ENCODE assay signal across 18 cellular contexts in the genomic region with DNA sequence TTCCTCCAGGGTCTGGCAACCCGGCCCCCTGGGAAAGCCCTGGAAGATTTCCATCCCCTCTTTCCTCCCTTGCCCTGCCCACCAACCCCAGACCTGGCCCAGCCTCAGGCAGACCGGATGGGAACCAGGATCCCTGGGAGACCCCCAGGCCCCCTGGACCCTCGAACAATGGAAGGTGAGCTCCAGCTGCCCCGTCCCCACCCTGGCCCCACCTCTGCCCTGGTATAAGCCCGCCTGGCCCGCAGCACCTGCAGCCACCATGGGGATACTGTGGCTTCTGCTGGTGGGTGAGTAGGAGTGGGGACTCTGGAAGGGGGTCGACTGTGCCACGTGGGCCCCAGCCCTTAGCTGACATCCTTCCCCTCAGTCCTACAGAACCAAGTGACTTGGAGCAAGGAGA. TPM values are rescaled to one million over a fixed set of nuclear protein-coding genes. Genes with fewer than 3 reads are reported as not detected.
DNase-seq lines count a peak whose midpoint lies in the region; ATAC-seq and TF ChIP-seq lines count a peak whose summit lies in the region.
"Had no signal": no experiment of that assay in that cellular context is flagged by ENCODE, and none has a peak within 500 bp of the region (broad histone marks: within the 10 kb centered on the region; RNA-seq: fewer than 3 reads in every experiment).

No MANE protein-coding gene starts in this region.

- H3K36me3 Mint-ChIP-seq in natural killer cell treated with Interleukin-12 subunit alpha and Interleukin-12 subunit beta and Interleukin-15 and Interleukin-18, amount 100 ng/mL, for 72 hours: no peaks in the 10 kb centered on the region
- H3K36me3 Mint-ChIP-seq in natural killer cell: no peaks in the 10 kb centered on the region
- no peaks in the 10 kb centered on the region for H3K36me3 Mint-ChIP-seq in stimulated activated effector memory CD8-positive, alpha-beta T cell treated with anti-CD3 and anti-CD28 coated beads, Interleukin-12 subunit alpha, Interleukin-12 subunit beta, amount 100 ng/mL, for 72 hours
- no peaks in the 10 kb centered on the region for H3K36me3 Mint-ChIP-seq in activated CD4-positive, alpha-beta memory T cell treated with anti-CD3 and anti-CD28 coated beads, Interleukin-2, amount 10 ng/mL, durations not matched to agents 7 days and 5 days (ENCODE audit: low read depth)
- no peaks in the 10 kb centered on the region for H3K36me3 Mint-ChIP-seq in activated T-cell treated with anti-CD3 and anti-CD28 coated beads, Interleukin-2, amount 50 U/mL, for 72 hours (ENCODE audit: insufficient read depth in 2 of 2)

- CTCF ChIA-PET in activated CD4-positive, alpha-beta memory T cell treated with anti-CD3 and anti-CD28 coated beads, Interleukin-2, amount 10 ng/mL, durations not matched to agents 7 days and 5 days (lab: Charles Lee): no interaction called here

- peak; percentile 7 to 20 for ATAC-seq in natural killer cell treated with Interleukin-12 subunit alpha and Interleukin-12 subunit beta and Interleukin-15 and Interleukin-18, amount 100 ng/mL, for 72 hours
- no peak for ATAC-seq in natural killer cell
- no peak for ATAC-seq in lower lobe of right lung
- peak; percentile 8 for ATAC-seq in stimulated activated effector memory CD8-positive, alpha-beta T cell treated with anti-CD3 and anti-CD28 coated beads, Interleukin-12 subunit alpha, Interleukin-12 subunit beta, amount 100 ng/mL, for 72 hours
- no peak for ATAC-seq in HG03139 (IDR thresholded peaks at IDR 0.05; ENCODE audit: unreplicated experiment)
- ATAC-seq in activated T-cell treated with anti-CD3 and anti-CD28 coated beads, Interleukin-2, amount 50 U/mL, for 72 hours (replicated peaks in 1 of 2): no peak
- ATAC-seq: HCT116 had no signal

- H3K27ac ChIP-seq in lower lobe of right lung: no peak overlapping the region
- H3K27ac ChIP-seq: 22Rv1, A549, C4-2B had no signal

- peaks cover 7 to 9% of the 10 kb centered on the region in 2 donors for H3K27me3 Mint-ChIP-seq in natural killer cell treated with Interleukin-12 subunit alpha and Interleukin-12 subunit beta and Interleukin-15 and Interleukin-18, amount 100 ng/mL, for 72 hours
- peaks cover 0 to 13% of the 10 kb centered on the region in 2 donors for H3K27me3 Mint-ChIP-seq in natural killer cell (ENCODE audit: low read depth in 2 of 2)
- peaks cover 6% of the 10 kb centered on the region for H3K27me3 Mint-ChIP-seq in activated CD4-positive, alpha-beta memory T cell treated with anti-CD3 and anti-CD28 coated beads, Interleukin-2, amount 10 ng/mL, durations not matched to agents 7 days and 5 days
- peaks cover 11% of the 10 kb centered on the region for H3K27me3 Mint-ChIP-seq in activated T-cell treated with anti-CD3 and anti-CD28 coated beads, Interleukin-2, amount 50 U/mL, for 72 hours (ENCODE audit: low read depth)

- H3K27ac Mint-ChIP-seq in natural killer cell treated with Interleukin-12 subunit alpha and Interleukin-12 subunit beta and Interleukin-15 and Interleukin-18, amount 100 ng/mL, for 72 hours: no peak overlapping the region
- no peak overlapping the region for H3K27ac Mint-ChIP-seq in natural killer cell
- H3K27ac Mint-ChIP-seq in stimulated activated effector memory CD8-positive, alpha-beta T cell treated with anti-CD3 and anti-CD28 coated beads, Interleukin-12 subunit alpha, Interleukin-12 subunit beta, amount 100 ng/mL, for 72 hours: no peak overlapping the region
- no peak overlapping the region for H3K27ac Mint-ChIP-seq in activated CD4-positive, alpha-beta memory T cell treated with anti-CD3 and anti-CD28 coated beads, Interleukin-2, amount 10 ng/mL, durations not matched to agents 7 days and 5 days
- no peak overlapping the region for H3K27ac Mint-ChIP-seq in activated T-cell treated with anti-CD3 and anti-CD28 coated beads, Interleukin-2, amount 50 U/mL, for 72 hours
- H3K27ac Mint-ChIP-seq: CD4-positive, alpha-beta T cell; GM23338; HFFc6 had no signal

- no peak for TF ChIP-seq CTCF in natural killer cell (IDR thresholded peaks at IDR 0.05)
- TF ChIP-seq CTCF in lower lobe of right lung (IDR thresholded peaks at IDR 0.05): no peak

- no peak overlapping the region for H3K4me3 Mint-ChIP-seq in natural killer cell treated with Interleukin-12 subunit alpha and Interleukin-12 subunit beta and Interleukin-15 and Interleukin-18, amount 100 ng/mL, for 72 hours
- no peak overlapping the region for H3K4me3 Mint-ChIP-seq in natural killer cell
- H3K4me3 Mint-ChIP-seq in stimulated activated effector memory CD8-positive, alpha-beta T cell treated with anti-CD3 and anti-CD28 coated beads, Interleukin-12 subunit alpha, Interleukin-12 subunit beta, amount 100 ng/mL, for 72 hours: no peak overlapping the region
- H3K4me3 Mint-ChIP-seq in activated CD4-positive, alpha-beta memory T cell treated with anti-CD3 and anti-CD28 coated beads, Interleukin-2, amount 10 ng/mL, durations not matched to agents 7 days and 5 days: no peak overlapping the region
- no peak overlapping the region for H3K4me3 Mint-ChIP-seq in activated T-cell treated with anti-CD3 and anti-CD28 coated beads, Interleukin-2, amount 50 U/mL, for 72 hours
- H3K4me3 Mint-ChIP-seq: CD4-positive, alpha-beta T cell; GM23338; HFFc6 had no signal

- peaks cover 3% of the 10 kb centered on the region for H3K9me3 ChIP-seq in lower lobe of right lung

- POLR2A ChIA-PET in activated CD4-positive, alpha-beta memory T cell treated with anti-CD3 and anti-CD28 coated beads, Interleukin-2, amount 10 ng/mL, durations not matched to agents 7 days and 5 days (lab: Charles Lee): no interaction called here

- no peaks in the 10 kb centered on the region for H3K27me3 ChIP-seq in lower lobe of right lung (ENCODE audit: low read depth)

- no peak overlapping the region for H3K4me3 ChIP-seq in lower lobe of right lung
- H3K4me3 ChIP-seq: A549, GM23338, K562 had no signal

- no peaks in the 10 kb centered on the region for H3K9me3 Mint-ChIP-seq in natural killer cell treated with Interleukin-12 subunit alpha and Interleukin-12 subunit beta and Interleukin-15 and Interleukin-18, amount 100 ng/mL, for 72 hours
- H3K9me3 Mint-ChIP-seq in natural killer cell: no peaks in the 10 kb centered on the region
- no peaks in the 10 kb centered on the region for H3K9me3 Mint-ChIP-seq in stimulated activated effector memory CD8-positive, alpha-beta T cell treated with anti-CD3 and anti-CD28 coated beads, Interleukin-12 subunit alpha, Interleukin-12 subunit beta, amount 100 ng/mL, for 72 hours
- H3K9me3 Mint-ChIP-seq in activated CD4-positive, alpha-beta memory T cell treated with anti-CD3 and anti-CD28 coated beads, Interleukin-2, amount 10 ng/mL, durations not matched to agents 7 days and 5 days: no peaks in the 10 kb centered on the region
- no peaks in the 10 kb centered on the region for H3K9me3 Mint-ChIP-seq in activated T-cell treated with anti-CD3 and anti-CD28 coated beads, Interleukin-2, amount 50 U/mL, for 72 hours
- H3K9me3 Mint-ChIP-seq: CD4-positive, alpha-beta T cell had no signal

- H3K4me1 ChIP-seq in lower lobe of right lung: no peaks in the 10 kb centered on the region
- H3K4me1 ChIP-seq: A549, Caco-2 had no signal

- peaks cover 7 to 10% of the 10 kb centered on the region in 2 donors for H3K4me1 Mint-ChIP-seq in natural killer cell treated with Interleukin-12 subunit alpha and Interleukin-12 subunit beta and Interleukin-15 and Interleukin-18, amount 100 ng/mL, for 72 hours (ENCODE audit: low read depth in 2 of 2)
- H3K4me1 Mint-ChIP-seq in natural killer cell: peaks cover 0 to 22% of the 10 kb centered on the region in 2 donors
- no peaks in the 10 kb centered on the region for H3K4me1 Mint-ChIP-seq in stimulated activated effector memory CD8-positive, alpha-beta T cell treated with anti-CD3 and anti-CD28 coated beads, Interleukin-12 subunit alpha, Interleukin-12 subunit beta, amount 100 ng/mL, for 72 hours
- no peaks in the 10 kb centered on the region for H3K4me1 Mint-ChIP-seq in activated CD4-positive, alpha-beta memory T cell treated with anti-CD3 and anti-CD28 coated beads, Interleukin-2, amount 10 ng/mL, durations not matched to agents 7 days and 5 days
- no peaks in the 10 kb centered on the region for H3K4me1 Mint-ChIP-seq in activated T-cell treated with anti-CD3 and anti-CD28 coated beads, Interleukin-2, amount 50 U/mL, for 72 hours (ENCODE audit: low read depth)

- DNase-seq in natural killer cell treated with Interleukin-12 subunit alpha and Interleukin-12 subunit beta and Interleukin-15 and Interleukin-18, amount 100 ng/mL, for 72 hours (ENCODE audit: low spot score): no peak
- DNase-seq in natural killer cell (no peak), lower lobe of right lung (peak; percentile 39)
- DNase-seq in stimulated activated effector memory CD8-positive, alpha-beta T cell treated with anti-CD3 and anti-CD28 coated beads, Interleukin-12 subunit alpha, Interleukin-12 subunit beta, amount 100 ng/mL, for 72 hours (ENCODE audit: low spot score in 2 of 2): no peak
- DNase-seq in activated CD4-positive, alpha-beta memory T cell treated with anti-CD3 and anti-CD28 coated beads, Interleukin-2, amount 10 ng/mL, durations not matched to agents 7 days and 5 days: no peak
- DNase-seq in activated T-cell treated with anti-CD3 and anti-CD28 coated beads, Interleukin-2, amount 50 U/mL, for 72 hours: no peak
- DNase-seq: Caco-2; CD4-positive, alpha-beta T cell; H7; HFFc6; IMR-90 had no signal

- no peaks in the 10 kb centered on the region for H3K36me3 ChIP-seq in lower lobe of right lung

- intact Hi-C loops in natural killer cell (cut with micrococcal nuclease) (no loop called here), lower lobe of right lung (cut with DNase I) (no loop called here)

RNA-seq across cellular contexts. Expression of a gene that starts 32.4 kb away (rescaled TPM):
- under 1 TPM in 1 of 2 donors, not detected in 1; 0.31 TPM for total RNA-seq in natural killer cell treated with Interleukin-12 subunit alpha and Interleukin-12 subunit beta and Interleukin-15 and Interleukin-18, amount 100 ng/mL, for 72 hours
- not detected for total RNA-seq in natural killer cell
- total RNA-seq in lower lobe of right lung: 28.1 TPM
- total RNA-seq in activated CD4-positive, alpha-beta memory T cell treated with anti-CD3 and anti-CD28 coated beads, Interleukin-2, amount 10 ng/mL, durations not matched to agents 7 days and 5 days: not detected
- under 1 TPM; 0.19 to 0.30 TPM for total RNA-seq in activated T-cell treated with anti-CD3 and anti-CD28 coated beads, Interleukin-2, amount 50 U/mL, for 72 hours
- total RNA-seq: CD4-positive, alpha-beta T cell; HFFc6; IMR-90 had no signal

RNA-seq across cellular contexts. Expression of a gene that starts 41.7 kb away (rescaled TPM):
- not detected for total RNA-seq in natural killer cell treated with Interleukin-12 subunit alpha and Interleukin-12 subunit beta and Interleukin-15 and Interleukin-18, amount 100 ng/mL, for 72 hours
- total RNA-seq in natural killer cell (not detected), lower lobe of right lung (135 TPM)
- not detected for total RNA-seq in activated CD4-positive, alpha-beta memory T cell treated with anti-CD3 and anti-CD28 coated beads, Interleukin-2, amount 10 ng/mL, durations not matched to agents 7 days and 5 days
- not detected for total RNA-seq in activated T-cell treated with anti-CD3 and anti-CD28 coated beads, Interleukin-2, amount 50 U/mL, for 72 hours
- total RNA-seq: CD4-positive, alpha-beta T cell; GM23338; H7; HFFc6; IMR-90 had no signal

RNA-seq across cellular contexts. Expression of a gene that starts 43.7 kb away (rescaled TPM):
- under 1 TPM; 0.52 to 0.95 TPM for total RNA-seq in natural killer cell treated with Interleukin-12 subunit alpha and Interleukin-12 subunit beta and Interleukin-15 and Interleukin-18, amount 100 ng/mL, for 72 hours
- total RNA-seq in natural killer cell (1 to 10 TPM in 2 of 3 donors, under 1 TPM in 1; 0.94 to 1.5 (median 1.1) TPM), lower lobe of right lung (9.8 TPM)
- under 1 TPM; 0.43 to 0.50 TPM for total RNA-seq in activated CD4-positive, alpha-beta memory T cell treated with anti-CD3 and anti-CD28 coated beads, Interleukin-2, amount 10 ng/mL, durations not matched to agents 7 days and 5 days
- 1 to 10 TPM; 2.7 to 4.7 TPM for total RNA-seq in activated T-cell treated with anti-CD3 and anti-CD28 coated beads, Interleukin-2, amount 50 U/mL, for 72 hours

Comparison
In these comparisons a context has a peak if more than half of its experiments do, and no peak if none do; other contexts are left out.
1. ATAC-seq: peak in natural killer cell treated with Interleukin-12 subunit alpha and Interleukin-12 subunit beta and Interleukin-15 and Interleukin-18, amount 100 ng/mL, for 72 hours (2 of 2) and stimulated activated effector memory CD8-positive, alpha-beta T cell treated with anti-CD3 and anti-CD28 coated beads, Interleukin-12 subunit alpha, Interleukin-12 subunit beta, amount 100 ng/mL, for 72 hours (single experiment); none in natural killer cell (0 of 3), lower lobe of right lung (0 of 2), HG03139 (single experiment) and activated T-cell treated with anti-CD3 and anti-CD28 coated beads, Interleukin-2, amount 50 U/mL, for 72 hours (0 of 2).
2. RNA of a gene that starts 32.4 kb away (total RNA-seq): 28.1 TPM in lower lobe of right lung (single experiment); 0.31 TPM in natural killer cell treated with Interleukin-12 subunit alpha and Interleukin-12 subunit beta and Interleukin-15 and Interleukin-18, amount 100 ng/mL, for 72 hours, 0.19 to 0.30 TPM in activated T-cell treated with anti-CD3 and anti-CD28 coated beads, Interleukin-2, amount 50 U/mL, for 72 hours, not detected in natural killer cell and not detected in activated CD4-positive, alpha-beta memory T cell treated with anti-CD3 and anti-CD28 coated beads, Interleukin-2, amount 10 ng/mL, durations not matched to agents 7 days and 5 days; every median in the first group is over 10 times any median in the second.
3. RNA of a gene that starts 41.7 kb away (total RNA-seq): 135 TPM in lower lobe of right lung (single experiment); not detected in natural killer cell treated with Interleukin-12 subunit alpha and Interleukin-12 subunit beta and Interleukin-15 and Interleukin-18, amount 100 ng/mL, for 72 hours, not detected in natural killer cell, not detected in activated CD4-positive, alpha-beta memory T cell treated with anti-CD3 and anti-CD28 coated beads, Interleukin-2, amount 10 ng/mL, durations not matched to agents 7 days and 5 days and not detected in activated T-cell treated with anti-CD3 and anti-CD28 coated beads, Interleukin-2, amount 50 U/mL, for 72 hours; every median in the first group is over 100 times any median in the second.